Comparison of ENCODE assay signal across 8 cellular contexts in the genomic region with DNA sequence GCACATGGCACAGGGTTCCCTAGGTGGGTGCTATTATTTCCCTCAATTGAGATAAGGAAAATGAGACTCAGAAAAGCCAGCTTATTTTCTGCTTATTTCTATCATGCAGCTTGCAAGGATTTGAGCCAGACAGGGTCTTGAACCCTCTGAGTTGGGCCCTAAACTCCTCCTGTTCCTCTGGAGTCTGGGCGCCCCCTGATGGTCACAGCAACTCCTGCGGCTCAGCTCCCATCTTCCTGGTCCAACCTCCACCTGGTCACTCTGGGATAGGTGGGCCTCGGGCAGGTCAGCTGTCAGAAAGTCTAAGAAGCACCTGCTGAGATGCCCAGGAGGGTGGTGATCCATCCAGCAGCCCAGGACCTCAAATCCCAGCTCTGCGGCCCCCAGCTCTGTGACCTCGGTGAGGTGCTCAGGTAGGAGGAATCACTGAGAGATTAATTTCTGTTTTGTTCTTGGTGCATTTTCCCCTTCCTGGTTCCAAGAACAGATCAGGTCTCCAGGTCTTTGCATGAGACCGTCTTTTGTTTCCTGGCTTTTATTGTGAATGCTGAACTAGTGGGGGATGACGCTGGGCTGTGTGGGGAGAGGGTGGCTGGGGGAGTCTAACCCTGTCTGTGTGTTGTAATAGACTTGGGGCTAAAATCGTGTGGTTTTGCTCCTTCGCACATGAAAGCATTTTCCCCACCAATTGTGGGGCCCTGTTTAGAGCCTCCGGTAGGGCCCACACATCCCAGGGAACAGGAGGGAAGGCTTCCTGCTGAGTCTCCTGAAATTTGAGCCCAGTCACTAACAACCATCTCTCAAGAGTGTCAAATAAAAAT. TPM values are rescaled to one million over a fixed set of nuclear protein-coding genes. Genes with fewer than 3 reads are reported as not detected.
A peak's percentile ranks its signal among the peaks of the same experiment; 100 is the strongest.
DNase-seq lines count a peak whose midpoint lies in the region; ATAC-seq and TF ChIP-seq lines count a peak whose summit lies in the region.

No MANE protein-coding gene starts in this region.

- TF ChIP-seq EP300 in suprapubic skin (IDR thresholded peaks at IDR 0.05), result no peak

- no peak overlapping the region for H3K4me3 ChIP-seq in AG04449 (ENCODE audit: low read depth, low read length)
- no peak overlapping the region for H3K4me3 ChIP-seq in suprapubic skin

- peaks cover 2% of the 10 kb centered on the region for H3K27me3 Mint-ChIP-seq in activated CD8-positive, alpha-beta T cell treated with anti-CD3 and anti-CD28 coated beads, Interleukin-2, amount 10 ng/mL, durations not matched to agents 7 days and 5 days (ENCODE audit: low read depth)

- peak; percentile 69 for TF ChIP-seq CTCF in AG04449 (IDR thresholded peaks at IDR 0.05; ENCODE audit: insufficient read depth, low read length, missing control alignments)
- peak; percentile 88 for TF ChIP-seq CTCF in GM12872 (IDR thresholded peaks at IDR 0.05; ENCODE audit: insufficient read depth, low read depth, low read length)
- TF ChIP-seq CTCF in suprapubic skin (IDR thresholded peaks at IDR 0.05), result peak in 1 of 2 donors; percentile 38

- POLR2A ChIA-PET in AG04449 (lab: Yijun Ruan, JAX), result no interaction called here
- POLR2A ChIA-PET in activated CD8-positive, alpha-beta T cell treated with anti-CD3 and anti-CD28 coated beads, Interleukin-2, amount 10 ng/mL, durations not matched to agents 7 days and 5 days (lab: Charles Lee), result no interaction called here

- DNase-seq in AG04449 (ENCODE audit: low read depth, low spot score) (no peak), NCI-H2081 (lab: John Stamatoyannopoulos, UW) (peak; percentile 55 to 71), left colon (peak in 1 of 2 donors; percentile 38), GM19240 (ENCODE audit: insufficient read length, low spot score) (no peak), cortex of kidney (lab: John Stamatoyannopoulos, UW) (no peak), suprapubic skin (ENCODE audit: low spot score in 2 of 2) (no peak)
- peak; percentile 35 for DNase-seq in activated CD8-positive, alpha-beta T cell treated with anti-CD3 and anti-CD28 coated beads, Interleukin-2, amount 10 ng/mL, durations not matched to agents 7 days and 5 days

- H3K4me3 Mint-ChIP-seq in activated CD8-positive, alpha-beta T cell treated with anti-CD3 and anti-CD28 coated beads, Interleukin-2, amount 10 ng/mL, durations not matched to agents 7 days and 5 days, result no peak overlapping the region

- no peaks in the 10 kb centered on the region for H3K36me3 ChIP-seq in suprapubic skin

- intact Hi-C loops in left colon (cut with DNase I, micrococcal nuclease), result loop anchor here in 1 of 2 donors (5.0 kb wide), 1 partner anchor 405 kb away; no protein-coding TSS in a partner anchor

- H3K4me1 ChIP-seq in suprapubic skin, result no peaks in the 10 kb centered on the region

- no peaks in the 10 kb centered on the region for H3K4me1 Mint-ChIP-seq in activated CD8-positive, alpha-beta T cell treated with anti-CD3 and anti-CD28 coated beads, Interleukin-2, amount 10 ng/mL, durations not matched to agents 7 days and 5 days (ENCODE audit: low read depth)

- no peak overlapping the region for H3K27ac ChIP-seq in suprapubic skin

- H3K27me3 ChIP-seq in suprapubic skin, result peaks cover 19% of the 10 kb centered on the region

- H3K36me3 Mint-ChIP-seq in activated CD8-positive, alpha-beta T cell treated with anti-CD3 and anti-CD28 coated beads, Interleukin-2, amount 10 ng/mL, durations not matched to agents 7 days and 5 days (ENCODE audit: low read depth), result no peaks in the 10 kb centered on the region

- no peak for TF ChIP-seq POLR2A in suprapubic skin (IDR thresholded peaks at IDR 0.05)

- no peak for ATAC-seq in activated CD8-positive, alpha-beta T cell treated with anti-CD3 and anti-CD28 coated beads, Interleukin-2, amount 10 ng/mL, durations not matched to agents 7 days and 5 days
- ATAC-seq in left colon, result peak; percentile 27

- no peaks in the 10 kb centered on the region for H3K9me3 Mint-ChIP-seq in activated CD8-positive, alpha-beta T cell treated with anti-CD3 and anti-CD28 coated beads, Interleukin-2, amount 10 ng/mL, durations not matched to agents 7 days and 5 days (ENCODE audit: insufficient read depth)

- CTCF ChIA-PET in AG04449 (lab: Yijun Ruan, JAX), result interaction anchor here (0.6 to 3.1 kb wide), 9 partner anchors 8 to 815 kb away, joined by 3 to 13 read pairs (median 3); no protein-coding TSS in a partner anchor
- CTCF ChIA-PET in activated CD8-positive, alpha-beta T cell treated with anti-CD3 and anti-CD28 coated beads, Interleukin-2, amount 10 ng/mL, durations not matched to agents 7 days and 5 days (lab: Charles Lee), result interaction anchor here (2.3 kb wide), 1 partner anchor 416 kb away, joined by 7 read pairs; no protein-coding TSS in a partner anchor

- H3K9me3 ChIP-seq in suprapubic skin, result no peaks in the 10 kb centered on the region

- no peak overlapping the region for H3K27ac Mint-ChIP-seq in activated CD8-positive, alpha-beta T cell treated with anti-CD3 and anti-CD28 coated beads, Interleukin-2, amount 10 ng/mL, durations not matched to agents 7 days and 5 days

- 34% methylated on average over 10 of the region's 10 CpGs for WGBS in suprapubic skin

RNA-seq across cellular contexts. Expression of a gene that starts 32.8 kb away (rescaled TPM):
- not detected for total RNA-seq in activated CD8-positive, alpha-beta T cell treated with anti-CD3 and anti-CD28 coated beads, Interleukin-2, amount 10 ng/mL, durations not matched to agents 7 days and 5 days
- total RNA-seq in left colon (under 1 TPM; 0.24 to 0.73 TPM), suprapubic skin (not detected)

RNA-seq across cellular contexts. Expression of a gene that starts 41.3 kb away (rescaled TPM):
- 10 to 100 TPM; 61.0 to 64.5 TPM for total RNA-seq in activated CD8-positive, alpha-beta T cell treated with anti-CD3 and anti-CD28 coated beads, Interleukin-2, amount 10 ng/mL, durations not matched to agents 7 days and 5 days
- 10 to 100 TPM; 31.9 to 37.6 TPM for total RNA-seq in left colon
- 10 to 100 TPM; 46.2 to 97.1 (median 65.7) TPM for total RNA-seq in suprapubic skin

Comparison
In these comparisons a context has a peak if more than half of its experiments do, and no peak if none do; other contexts are left out.
1. DNase-seq: peak in NCI-H2081 (2 of 2) and activated CD8-positive, alpha-beta T cell treated with anti-CD3 and anti-CD28 coated beads, Interleukin-2, amount 10 ng/mL, durations not matched to agents 7 days and 5 days (single experiment); none in AG04449 (single experiment), GM19240 (single experiment), cortex of kidney (single experiment) and suprapubic skin (0 of 2).